In the genomic region with DNA sequence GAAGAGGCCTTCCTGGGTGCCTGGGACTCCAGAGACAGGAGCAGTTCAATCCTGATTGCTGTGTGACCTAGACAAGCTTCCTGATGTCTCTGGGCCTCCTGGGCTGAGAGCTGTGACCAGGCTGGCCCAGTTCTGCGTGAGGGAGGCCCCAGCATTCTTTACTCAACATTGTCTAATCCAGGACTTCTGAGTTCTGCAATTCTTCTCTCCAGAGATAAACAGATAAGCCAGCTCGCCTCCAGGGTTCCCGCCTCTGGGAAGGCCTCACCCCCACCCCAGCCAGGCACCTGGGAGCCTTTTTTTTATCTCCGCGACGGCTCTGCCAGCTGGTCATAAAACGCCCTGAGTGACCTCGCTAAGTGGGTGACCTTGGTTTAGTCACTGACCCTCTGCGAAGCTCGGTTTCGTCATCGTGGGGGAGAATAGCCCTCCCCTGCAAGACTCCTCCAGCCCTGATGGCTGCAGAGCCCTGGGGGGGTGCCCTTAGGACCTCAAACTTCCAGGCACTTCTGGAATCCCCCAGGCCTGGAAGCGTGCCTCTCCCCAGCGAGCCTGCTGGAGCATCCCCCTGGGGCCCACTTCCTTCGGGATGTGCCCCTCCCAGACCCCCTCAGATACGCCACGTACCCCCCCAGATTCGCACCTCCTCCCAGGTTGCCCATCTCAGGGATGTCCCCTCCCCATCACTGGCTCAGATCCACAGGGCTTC, we compare ENCODE assay signal across 1 cellular context.
TF ChIP-seq lines count a peak whose summit lies in the region.

No MANE protein-coding gene starts in this region.

TF ChIP-seq in H1, 55 proteins besides CTCF, POLR2A, EP300 and RAD21:
- 0 out of 2 replicates have a peak, but pooled peaks have one; percentile 30 for TF ChIP-seq CEBPB (IDR thresholded peaks at IDR 0.05; ENCODE audit: low read depth, low read length)
- TF ChIP-seq HDAC2 (IDR thresholded peaks at IDR 0.05; ENCODE audit: borderline replicate concordance in 1 of 2, low read depth in 2 of 2, low read length in 2 of 2), result no peak
- TF ChIP-seq POLR2AphosphoS5 (IDR thresholded peaks at IDR 0.05; ENCODE audit: low read depth, low read length), result no peak
- peak; percentile 53; the same call in 1 of the 2 replicates for TF ChIP-seq RBBP5 (IDR thresholded peaks at IDR 0.05; ENCODE audit: borderline replicate concordance, low read depth, low read length)
